ENCODE assay signal across 8 cellular contexts in genomic region chr7:36366005-36366583, GRCh38. TPM values are rescaled to one million over a fixed set of nuclear protein-coding genes. Genes with fewer than 3 reads are reported as not detected.
DNase-seq lines count a peak whose midpoint lies in the region; ATAC-seq, FAIRE-seq and TF ChIP-seq lines count a peak whose summit lies in the region.

No MANE protein-coding gene starts in this region.

- no peaks in the 10 kb centered on the region for H3K36me3 ChIP-seq in MM.1S (replicated peaks; ENCODE audit: insufficient read depth, low read length)
- no peaks in the 10 kb centered on the region for H3K36me3 ChIP-seq in neural progenitor cell

- intact Hi-C loops in CD14-positive monocyte (cut with micrococcal nuclease): no loop called here
- intact Hi-C loops in dorsolateral prefrontal cortex (cut with DNase I): loop anchor here in 1 of 2 donors (2.0 to 5.0 kb wide), 2 partner anchors 23 to 41 kb away; partner anchors contain the start of gene ANLN

- H3K36me3 Mint-ChIP-seq in CD14-positive monocyte (no peaks in the 10 kb centered on the region), neural progenitor cell (peaks cover 13% of the 10 kb centered on the region)

- DNase-seq in CD14-positive monocyte (ENCODE audit: low spot score) (no peak), MM.1S (no peak), dorsolateral prefrontal cortex (no peak), neural progenitor cell (ENCODE audit: low spot score) (no peak), NCI-H774 (lab: John Stamatoyannopoulos, UW) (no peak), H54 (ENCODE audit: insufficient read length, low spot score) (no peak)

- H3K4me1 ChIP-seq in MM.1S (ENCODE audit: low read length) (no peaks in the 10 kb centered on the region), neural progenitor cell (peaks cover 6% of the 10 kb centered on the region)

- H2AFZ ChIP-seq in MM.1S (ENCODE audit: low read length) (peak overlapping the region; percentile 88; the same call in 1 of the 2 replicates), neural progenitor cell (replicated peaks) (peak overlapping the region; percentile 94)

- H3K4me3 Mint-ChIP-seq in CD14-positive monocyte (peak overlapping the region; percentile 85 to 94), neural progenitor cell (peak overlapping the region; percentile 92)

- TF ChIP-seq POLR2A in H54 (IDR thresholded peaks at IDR 0.05; ENCODE audit: low read depth, low read length): no peak

- no peaks in the 10 kb centered on the region for H3K9me2 ChIP-seq in MM.1S (replicated peaks; ENCODE audit: insufficient read depth, low read length)

- ATAC-seq in HG03469 (IDR thresholded peaks at IDR 0.05; ENCODE audit: unreplicated experiment): no peak
- ATAC-seq in GM21381 (IDR thresholded peaks at IDR 0.05; ENCODE audit: unreplicated experiment): no peak

- no peaks in the 10 kb centered on the region for H3K79me2 ChIP-seq in MM.1S (ENCODE audit: low read length)
- no peaks in the 10 kb centered on the region for H3K79me2 ChIP-seq in neural progenitor cell (ENCODE audit: low read depth)

- peaks cover 6% of the 10 kb centered on the region for H3K4me1 Mint-ChIP-seq in CD14-positive monocyte
- peaks cover 12% of the 10 kb centered on the region for H3K4me1 Mint-ChIP-seq in neural progenitor cell

- H3K27ac ChIP-seq in MM.1S (ENCODE audit: low read length): no peak overlapping the region
- H3K27ac ChIP-seq in dorsolateral prefrontal cortex: peak overlapping the region in 39 of 59 donors; percentile 7 to 93 (median 80)
- H3K27ac ChIP-seq in neural progenitor cell: no peak overlapping the region

- H3K27ac Mint-ChIP-seq in CD14-positive monocyte (peak overlapping the region in 1 of 7 donors; percentile 62), neural progenitor cell (peak overlapping the region; percentile 79)

- H4K20me1 ChIP-seq in MM.1S (ENCODE audit: insufficient read depth, low read length) (no peaks in the 10 kb centered on the region), neural progenitor cell (ENCODE audit: low read depth) (peaks cover 4% of the 10 kb centered on the region)

- H3K27me3 ChIP-seq in MM.1S (replicated peaks; ENCODE audit: insufficient read depth, low read length) (no peaks in the 10 kb centered on the region), dorsolateral prefrontal cortex (no peaks in the 10 kb centered on the region), neural progenitor cell (peaks cover 89% of the 10 kb centered on the region)

- H3K4me2 ChIP-seq in MM.1S (ENCODE audit: low read depth, low read length) (peak overlapping the region; percentile 85), neural progenitor cell (peak overlapping the region; percentile 83)

- H3F3A ChIP-seq in MM.1S (ENCODE audit: insufficient read depth, low read length) (no peaks in the 10 kb centered on the region), neural progenitor cell (ENCODE audit: low read depth) (no peaks in the 10 kb centered on the region)

- H3K27me3 Mint-ChIP-seq in CD14-positive monocyte (ENCODE audit: low read depth in 3 of 3) (peaks cover 2 to 20% (median 14%) of the 10 kb centered on the region in 3 donors), neural progenitor cell (ENCODE audit: insufficient read depth, low read depth) (peaks cover 3% of the 10 kb centered on the region)

- no peaks in the 10 kb centered on the region for H3K9me3 ChIP-seq in MM.1S (replicated peaks; ENCODE audit: insufficient read depth, low read length)
- no peaks in the 10 kb centered on the region for H3K9me3 ChIP-seq in neural progenitor cell (ENCODE audit: low read depth)

- H3K4me3 ChIP-seq in MM.1S (ENCODE audit: low read length): peak overlapping the region; percentile 68
- H3K4me3 ChIP-seq in dorsolateral prefrontal cortex: peak overlapping the region; percentile 67 to 97 (median 85)
- peak overlapping the region; percentile 75 for H3K4me3 ChIP-seq in neural progenitor cell

- H3K9me3 Mint-ChIP-seq in CD14-positive monocyte: peaks cover 0 to 4% (median 0%) of the 10 kb centered on the region in 7 donors
- H3K9me3 Mint-ChIP-seq in neural progenitor cell: no peaks in the 10 kb centered on the region

- no peak for FAIRE-seq in H54 (lab: Jason Lieb, UNC)

- H3K9ac ChIP-seq in MM.1S (ENCODE audit: low read length) (peak overlapping the region; percentile 74; the same call in 1 of the 2 replicates), neural progenitor cell (no peak overlapping the region)

- no peak for TF ChIP-seq CTCF in CD14-positive monocyte (IDR thresholded peaks at IDR 0.05)
- no peak for TF ChIP-seq CTCF in MM.1S (IDR thresholded peaks at IDR 0.05; ENCODE audit: low read length)
- TF ChIP-seq CTCF in dorsolateral prefrontal cortex (IDR thresholded peaks at IDR 0.05 in 54 of 56, conservative IDR thresholded peaks at IDR 0.05 in 2 of 56; ENCODE audit: low read depth in 1 of 56, partially characterized antibody in 56 of 56): no peak
- no peak for TF ChIP-seq CTCF in neural progenitor cell (IDR thresholded peaks at IDR 0.05)

RNA-seq across cellular contexts. Expression of gene ANLN, which starts 23.6 kb away (rescaled TPM):
- 1 to 10 TPM in 1 of 2 donors, under 1 TPM in 1; 0.25 to 1.1 TPM for polyA plus RNA-seq in CD14-positive monocyte
- 100 to 1,000 TPM in 72 of 120 experiments, 10 to 100 TPM in 48; 26.6 to 509 (median 114) TPM for total RNA-seq in dorsolateral prefrontal cortex
- total RNA-seq in neural progenitor cell (ENCODE audit: low replicate concordance): 117 and 176 TPM in 2 replicates

Comparison
In these comparisons a context has a peak if more than half of its experiments do, and no peak if none do; other contexts are left out.
1. H3K27ac ChIP-seq: peak in dorsolateral prefrontal cortex (39 of 59); none in MM.1S (single experiment) and neural progenitor cell (single experiment).
2. Peak in every context shown above with its lines, with median percentiles within 50 percentile points of each other: H3K4me3 ChIP-seq.